In the genomic region with DNA sequence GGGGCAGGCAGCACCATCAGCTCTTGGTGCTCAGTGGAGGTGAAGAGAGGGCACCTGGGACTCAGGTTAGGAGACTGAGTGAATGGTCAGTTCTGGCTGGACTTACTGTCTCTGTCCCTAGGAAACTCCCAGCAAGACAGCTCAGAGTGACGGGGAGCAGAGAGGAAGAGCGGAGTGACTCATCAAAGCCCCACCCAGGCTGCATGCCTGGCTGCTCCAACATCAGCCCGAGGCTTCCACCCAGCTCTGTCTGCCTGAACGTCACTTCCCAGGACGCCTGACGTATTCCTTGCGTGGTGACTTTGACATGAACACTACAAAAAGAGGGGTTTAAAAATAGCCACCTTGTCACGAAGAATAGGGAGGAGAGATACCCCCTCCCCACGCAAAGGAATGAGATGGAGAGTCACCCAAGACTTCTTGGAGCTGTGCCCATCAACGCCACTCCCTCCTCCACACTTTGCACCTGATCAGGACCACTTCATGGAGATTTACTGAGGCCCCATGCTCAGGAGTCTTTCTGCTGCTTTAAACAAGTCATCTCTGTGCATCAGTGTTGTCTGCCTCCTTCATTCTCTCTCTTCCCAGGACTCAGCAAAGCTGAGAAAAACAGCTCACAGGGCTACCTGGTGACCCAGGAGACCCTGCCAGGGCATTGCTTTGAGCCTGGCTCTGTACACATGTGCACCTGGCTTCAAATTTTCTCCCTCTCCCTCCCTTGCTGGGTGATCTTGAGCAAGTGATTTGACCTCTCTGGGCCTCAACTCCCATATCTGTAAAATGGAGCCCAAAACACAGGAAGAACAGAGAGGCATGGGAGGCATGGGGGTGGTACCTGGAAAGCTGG, we compare ENCODE assay signal across 8 cellular contexts.
DNase-seq lines count a peak whose midpoint lies in the region; ATAC-seq and TF ChIP-seq lines count a peak whose summit lies in the region.

No MANE protein-coding gene starts in this region.

- H3K36me3 ChIP-seq in HCT116 (ENCODE audit: control insufficient read depth in 1 of 2, insufficient read depth in 2 of 2, low read length in 2 of 2) (no peaks in the 10 kb centered on the region), adrenal gland (replicated peaks in 1 of 2) (no peaks in the 10 kb centered on the region), spleen (no peaks in the 10 kb centered on the region)

- H3K79me2 ChIP-seq in HCT116 (ENCODE audit: insufficient read depth, low read length), result no peaks in the 10 kb centered on the region

- no peaks in the 10 kb centered on the region for H3K9me3 ChIP-seq in HCT116 (ENCODE audit: control insufficient read depth in 1 of 2, insufficient read depth in 1 of 2, low read depth in 1 of 2, low read length in 2 of 2)
- no peaks in the 10 kb centered on the region for H3K9me3 ChIP-seq in adrenal gland (replicated peaks in 1 of 3)
- peaks cover 0 to 5% (median 0%) of the 10 kb centered on the region in 8 donors for H3K9me3 ChIP-seq in spleen

- H3K9me2 ChIP-seq in HCT116 (ENCODE audit: insufficient read depth), result no peaks in the 10 kb centered on the region

- DNase-seq in HCT116 (ENCODE audit: low read depth, low spot score), result peak; percentile 87
- DNase-seq in adrenal gland, result peak; percentile 63 to 87 (median 85)
- DNase-seq in hepatic stellate cell (ENCODE audit: low spot score), result peak; percentile 98
- DNase-seq in spleen, result peak; percentile 58
- no peak for DNase-seq in NCI-H1436 treated with DMSO at 0.1 percent for 48 hours (lab: John Stamatoyannopoulos, UW)
- DNase-seq in activated naive CD4-positive, alpha-beta T cell treated with anti-CD3 and anti-CD28 coated beads, Interleukin-2, amount 10 ng/mL, durations not matched to agents 7 days and 5 days, result no peak
- DNase-seq in central memory CD4-positive, alpha-beta T cell, result no peak

- no peak overlapping the region for H3K27ac Mint-ChIP-seq in activated naive CD4-positive, alpha-beta T cell treated with anti-CD3 and anti-CD28 coated beads, Interleukin-2, amount 10 ng/mL, durations not matched to agents 7 days and 5 days

- H2AFZ ChIP-seq in HCT116 (ENCODE audit: low read depth, low read length, poor library complexity, severe bottlenecking), result no peak overlapping the region

- no peaks in the 10 kb centered on the region for H4K20me1 ChIP-seq in HCT116 (ENCODE audit: insufficient read depth)

- intact Hi-C loops in HCT116 (cut with micrococcal nuclease), result no loop called here
- intact Hi-C loops in adrenal gland (cut with DNase I), result no loop called here
- intact Hi-C loops in spleen (cut with DNase I; ENCODE audit: low total_unique reads), result no loop called here

- H3K27ac ChIP-seq in HCT116 (ENCODE audit: low read depth, low read length), result peak overlapping the region; percentile 67
- H3K27ac ChIP-seq in adrenal gland, result peak overlapping the region in 2 of 5 donors; percentile 43 to 71
- H3K27ac ChIP-seq in spleen, result no peak overlapping the region

- H3K27me3 Mint-ChIP-seq in activated naive CD4-positive, alpha-beta T cell treated with anti-CD3 and anti-CD28 coated beads, Interleukin-2, amount 10 ng/mL, durations not matched to agents 7 days and 5 days, result no peaks in the 10 kb centered on the region

- TF ChIP-seq POLR2A in HCT116 (IDR thresholded peaks at IDR 0.05; ENCODE audit: borderline replicate concordance, extremely low read depth, insufficient read depth, insufficient read length), result no peak
- no peak for TF ChIP-seq POLR2A in adrenal gland (IDR thresholded peaks at IDR 0.05)
- no peak for TF ChIP-seq POLR2A in spleen (IDR thresholded peaks at IDR 0.05)

- TF ChIP-seq CTCF in HCT116 (IDR thresholded peaks at IDR 0.05 in 2 of 3, conservative IDR thresholded peaks at IDR 0.05 in 1 of 3; ENCODE audit: borderline replicate concordance in 1 of 3, insufficient read depth in 1 of 3, low read depth in 2 of 3, low read length in 2 of 3) (no peak), adrenal gland (IDR thresholded peaks at IDR 0.05) (no peak), spleen (IDR thresholded peaks at IDR 0.05 in 8 of 11, conservative IDR thresholded peaks at IDR 0.05 in 3 of 11) (no peak)

- peak overlapping the region; percentile 61 for H3K9ac ChIP-seq in HCT116 (ENCODE audit: low read length)

- no peaks in the 10 kb centered on the region for H3K4me1 Mint-ChIP-seq in activated naive CD4-positive, alpha-beta T cell treated with anti-CD3 and anti-CD28 coated beads, Interleukin-2, amount 10 ng/mL, durations not matched to agents 7 days and 5 days

- 16 to 33% (median 21%) methylated on average over 10 of the region's 10 CpGs for WGBS in adrenal gland, 4 donors
- WGBS in spleen, 5 donors, result 44 to 60% (median 46%) methylated on average over 8 to 10 of the region's 10 CpGs

- H3K4me3 Mint-ChIP-seq in activated naive CD4-positive, alpha-beta T cell treated with anti-CD3 and anti-CD28 coated beads, Interleukin-2, amount 10 ng/mL, durations not matched to agents 7 days and 5 days, result no peak overlapping the region

- POLR2A ChIA-PET in HCT116 (lab: Charles Lee), result no interaction called here

- ATAC-seq in HCT116 (peak; percentile 95), HG03520 (IDR thresholded peaks at IDR 0.05; ENCODE audit: unreplicated experiment) (no peak)

- H3K36me3 Mint-ChIP-seq in activated naive CD4-positive, alpha-beta T cell treated with anti-CD3 and anti-CD28 coated beads, Interleukin-2, amount 10 ng/mL, durations not matched to agents 7 days and 5 days, result no peaks in the 10 kb centered on the region

- TF ChIP-seq RAD21 in HCT116 (IDR thresholded peaks at IDR 0.05; ENCODE audit: low read depth), result peak; percentile 21; the same call in 1 of the 2 replicates

- H3K4me1 ChIP-seq in HCT116 (ENCODE audit: control insufficient read depth in 1 of 2, insufficient read depth in 2 of 2, low read length in 2 of 2) (peaks cover 28 to 40% of the 10 kb centered on the region in 2 experiments), adrenal gland (replicated peaks in 1 of 2) (no peaks in the 10 kb centered on the region), spleen (peaks cover 0 to 11% (median 0%) of the 10 kb centered on the region in 6 donors)

- RAD21 ChIA-PET in HCT116 (lab: Charles Lee; ENCODE audit: low non-redundant PET in 1 of 2, low total read pairs in 2 of 2, uncharacterized antibody in 2 of 2, unreplicated experiment in 2 of 2), result no interaction called here

- no peaks in the 10 kb centered on the region for H3K9me3 Mint-ChIP-seq in activated naive CD4-positive, alpha-beta T cell treated with anti-CD3 and anti-CD28 coated beads, Interleukin-2, amount 10 ng/mL, durations not matched to agents 7 days and 5 days

- CTCF ChIA-PET in HCT116 (lab: Charles Lee), result interaction anchor here (1.0 kb wide), 2 partner anchors 30 to 36 kb away, joined by 3 read pairs; no protein-coding TSS in a partner anchor
- CTCF ChIA-PET in activated naive CD4-positive, alpha-beta T cell treated with anti-CD3 and anti-CD28 coated beads, Interleukin-2, amount 10 ng/mL, durations not matched to agents 7 days and 5 days (lab: Charles Lee), result no interaction called here

- H3K27me3 ChIP-seq in HCT116 (ENCODE audit: insufficient read depth, low read length), result no peaks in the 10 kb centered on the region
- peaks cover 5% of the 10 kb centered on the region for H3K27me3 ChIP-seq in adrenal gland
- H3K27me3 ChIP-seq in spleen (replicated peaks in 1 of 7), result peaks cover 0 to 24% (median 0%) of the 10 kb centered on the region in 7 donors

- H3K4me2 ChIP-seq in HCT116 (ENCODE audit: low read length), result peak overlapping the region; percentile 79

- TSS peak; percentile 81 for BruUV-seq in HCT116 (replicated peaks; lab: Mats Ljungman, UMichigan)

- H3K4me3 ChIP-seq in HCT116 (replicated peaks in 1 of 2; ENCODE audit: low read depth in 1 of 2, low read length in 2 of 2), result peak overlapping the region; percentile 15 to 49; a peak in 3 of 4 replicates
- H3K4me3 ChIP-seq in adrenal gland, result no peak overlapping the region
- H3K4me3 ChIP-seq in spleen, result no peak overlapping the region

TF ChIP-seq in HCT116, 20 proteins besides CTCF, POLR2A, EP300 and RAD21:
- TF ChIP-seq TCF7L2 (IDR thresholded peaks at IDR 0.05; ENCODE audit: borderline replicate concordance, extremely low read depth, insufficient read depth, insufficient read length) (peak; percentile 38), ELF1 (IDR thresholded peaks at IDR 0.05; ENCODE audit: borderline replicate concordance, low read depth) (no peak; the same call in 1 of the 2 replicates), ZNF274 (IDR thresholded peaks at IDR 0.05; ENCODE audit: low read depth, low read length) (no peak), JUND (IDR thresholded peaks at IDR 0.05) (peak; percentile 87), FOSL1 (IDR thresholded peaks at IDR 0.05; ENCODE audit: low read depth) (peak; percentile 84), POLR2AphosphoS5 (IDR thresholded peaks at IDR 0.05; ENCODE audit: low read depth, low read length) (peak; percentile 65), SP1 (IDR thresholded peaks at IDR 0.05; ENCODE audit: low read depth) (peak; percentile 78), SIN3A (IDR thresholded peaks at IDR 0.05; ENCODE audit: low read depth) (no peak), CBX3 (IDR thresholded peaks at IDR 0.05; ENCODE audit: low read depth) (peak; percentile 79)
- TF ChIP-seq, protein P1, sequence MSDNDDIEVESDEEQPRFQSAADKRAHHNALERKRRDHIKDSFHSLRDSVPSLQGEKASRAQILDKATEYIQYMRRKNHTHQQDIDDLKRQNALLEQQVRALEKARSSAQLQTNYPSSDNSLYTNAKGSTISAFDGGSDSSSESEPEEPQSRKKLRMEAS (IDR thresholded peaks at IDR 0.05), result peak; percentile 62

Comparison
In these comparisons a context has a peak if more than half of its experiments do, and no peak if none do; other contexts are left out.
1. DNase-seq: peak in HCT116 (single experiment), adrenal gland (7 of 7), hepatic stellate cell (single experiment) and spleen (single experiment); none in NCI-H1436 treated with DMSO at 0.1 percent for 48 hours (single experiment), activated naive CD4-positive, alpha-beta T cell treated with anti-CD3 and anti-CD28 coated beads, Interleukin-2, amount 10 ng/mL, durations not matched to agents 7 days and 5 days (single experiment) and central memory CD4-positive, alpha-beta T cell (single experiment).
2. H3K4me3 ChIP-seq: peak in HCT116 (2 of 2); none in adrenal gland (0 of 4) and spleen (0 of 8).